In genomic region chr5:79773612-79774011, GRCh38 we compare ENCODE assay signal across 14 cellular contexts.
DNase-seq lines count a peak whose midpoint lies in the region; ATAC-seq and TF ChIP-seq lines count a peak whose summit lies in the region.
"Had no signal": no experiment of that assay in that cellular context is flagged by ENCODE, and none has a peak within 500 bp of the region (broad histone marks: within the 10 kb centered on the region; RNA-seq: fewer than 3 reads in every experiment).

No MANE protein-coding gene starts in this region.

- H3K36me3 Mint-ChIP-seq in MCF 10A (ENCODE audit: insufficient read depth, unreplicated experiment) (no peaks in the 10 kb centered on the region), nephron (ENCODE audit: low read depth) (peaks cover 30% of the 10 kb centered on the region)
- no peaks in the 10 kb centered on the region for H3K36me3 Mint-ChIP-seq in stimulated activated memory B cell treated with anti-CD40 and anti-IgM and Interleukin-4, amounts not matched to agents 10 μg/mL and 1 μg/mL and 100 μg/mL, for 72 hours

- H3K9me3 ChIP-seq in breast epithelium (peaks cover 0 to 6% of the 10 kb centered on the region in 2 donors), SJCRH30 (replicated peaks) (peaks cover 9% of the 10 kb centered on the region; the same call in 1 of the 2 replicates), smooth muscle cell (replicated peaks; ENCODE audit: low read depth) (no peaks in the 10 kb centered on the region)

- peak overlapping the region; percentile 81 for H3K4me2 ChIP-seq in smooth muscle cell

- H3K36me3 ChIP-seq in breast epithelium (no peaks in the 10 kb centered on the region), SJCRH30 (no peaks in the 10 kb centered on the region), smooth muscle cell (ENCODE audit: low read depth) (no peaks in the 10 kb centered on the region)

- 50% methylated on average over 4 of the region's 4 CpGs for WGBS in smooth muscle cell (ENCODE audit: low lambda C conversion rate)

- no peaks in the 10 kb centered on the region for H3K4me1 Mint-ChIP-seq in MCF 10A (ENCODE audit: insufficient read depth, unreplicated experiment)
- peaks cover 30% of the 10 kb centered on the region for H3K4me1 Mint-ChIP-seq in nephron
- no peaks in the 10 kb centered on the region for H3K4me1 Mint-ChIP-seq in stimulated activated memory B cell treated with anti-CD40 and anti-IgM and Interleukin-4, amounts not matched to agents 10 μg/mL and 1 μg/mL and 100 μg/mL, for 72 hours
- H3K4me1 Mint-ChIP-seq: B cell had no signal

- H2AFZ ChIP-seq in smooth muscle cell (ENCODE audit: low read depth): peak overlapping the region; percentile 52

- H3K79me2 ChIP-seq in smooth muscle cell (ENCODE audit: low read depth): no peaks in the 10 kb centered on the region

- CTCF ChIA-PET in MCF 10A (lab: Yijun Ruan, JAX): interaction anchor here (0.6 kb wide), 1 partner anchor 501 kb away, joined by 3 read pairs; no protein-coding TSS in a partner anchor

- intact Hi-C loops in breast epithelium (cut with DNase I; ENCODE audit: low total_unique reads) (no loop called here), MCF 10A (cut with micrococcal nuclease) (no loop called here)

- POLR2A ChIA-PET in MCF 10A (lab: Yijun Ruan, JAX): no interaction called here

- no peaks in the 10 kb centered on the region for H3K27me3 ChIP-seq in breast epithelium
- no peaks in the 10 kb centered on the region for H3K27me3 ChIP-seq in SJCRH30
- no peaks in the 10 kb centered on the region for H3K27me3 ChIP-seq in smooth muscle cell (ENCODE audit: low read depth)

- TF ChIP-seq CTCF in breast epithelium (IDR thresholded peaks at IDR 0.05) (no peak), MCF 10A (IDR thresholded peaks at IDR 0.05; ENCODE audit: unreplicated experiment) (no peak), nephron (IDR thresholded peaks at IDR 0.05; ENCODE audit: unreplicated experiment in 3 of 3) (no peak), smooth muscle cell (IDR thresholded peaks at IDR 0.05; ENCODE audit: borderline replicate concordance, insufficient read depth, poor library complexity, severe bottlenecking) (no peak), omental fat pad (IDR thresholded peaks at IDR 0.05) (no peak)

- no peaks in the 10 kb centered on the region for H3K4me1 ChIP-seq in breast epithelium
- no peaks in the 10 kb centered on the region; the same call in 1 of the 2 replicates for H3K4me1 ChIP-seq in SJCRH30
- H3K4me1 ChIP-seq in smooth muscle cell (ENCODE audit: low read depth): no peaks in the 10 kb centered on the region

- no peak overlapping the region for H3K9ac ChIP-seq in smooth muscle cell (ENCODE audit: low read depth)
- H3K9ac ChIP-seq: GM23248 had no signal

- no TSS peak for BruUV-seq in MCF 10A (replicated peaks; lab: Mats Ljungman, UMichigan)

- peak overlapping the region; percentile 31 to 61 for H3K27ac ChIP-seq in breast epithelium
- no peak overlapping the region for H3K27ac ChIP-seq in SJCRH30
- H3K27ac ChIP-seq in smooth muscle cell (ENCODE audit: low read depth): peak overlapping the region; percentile 66
- H3K27ac ChIP-seq: GM23248 had no signal

- H3K4me3 ChIP-seq in breast epithelium (peak overlapping the region in 2 of 3 donors; percentile 24 to 46), SJCRH30 (peak overlapping the region; percentile 45), smooth muscle cell (no peak overlapping the region)
- H3K4me3 ChIP-seq: GM23248 had no signal

- ATAC-seq in omental fat pad (ENCODE audit: low FRiP score): no peak
- ATAC-seq in stimulated activated memory B cell treated with anti-CD40 and anti-IgM and Interleukin-4, amounts not matched to agents 10 μg/mL and 1 μg/mL and 100 μg/mL, for 72 hours: no peak

- H3K4me3 Mint-ChIP-seq in MCF 10A (ENCODE audit: unreplicated experiment) (no peak overlapping the region), nephron (no peak overlapping the region)
- no peak overlapping the region for H3K4me3 Mint-ChIP-seq in stimulated activated memory B cell treated with anti-CD40 and anti-IgM and Interleukin-4, amounts not matched to agents 10 μg/mL and 1 μg/mL and 100 μg/mL, for 72 hours
- H3K4me3 Mint-ChIP-seq: B cell; CD4-positive, alpha-beta T cell had no signal

- H3K27ac Mint-ChIP-seq in MCF 10A (ENCODE audit: low read depth, unreplicated experiment) (no peak overlapping the region), nephron (peak overlapping the region; percentile 23 to 94 (median 93))
- no peak overlapping the region for H3K27ac Mint-ChIP-seq in stimulated activated memory B cell treated with anti-CD40 and anti-IgM and Interleukin-4, amounts not matched to agents 10 μg/mL and 1 μg/mL and 100 μg/mL, for 72 hours
- H3K27ac Mint-ChIP-seq: B cell; CD4-positive, alpha-beta T cell had no signal

- H3K9me3 Mint-ChIP-seq in MCF 10A (ENCODE audit: unreplicated experiment): no peaks in the 10 kb centered on the region
- H3K9me3 Mint-ChIP-seq in nephron: peaks cover 14% of the 10 kb centered on the region
- peaks cover 4% of the 10 kb centered on the region for H3K9me3 Mint-ChIP-seq in stimulated activated memory B cell treated with anti-CD40 and anti-IgM and Interleukin-4, amounts not matched to agents 10 μg/mL and 1 μg/mL and 100 μg/mL, for 72 hours

- TF ChIP-seq POLR2A in breast epithelium (IDR thresholded peaks at IDR 0.05): no peak

- no peaks in the 10 kb centered on the region for H3F3A ChIP-seq in smooth muscle cell (ENCODE audit: low read depth)

- DNase-seq in breast epithelium (ENCODE audit: low spot score in 2 of 2) (no peak), MCF 10A (ENCODE audit: unreplicated experiment) (no peak), SJCRH30 (no peak), smooth muscle cell (lab: John Stamatoyannopoulos, UW; ENCODE audit: unreplicated experiment) (no peak), omental fat pad (ENCODE audit: low spot score) (no peak)
- DNase-seq: C1 segment of cervical spinal cord; Calu3; CD4-positive, alpha-beta T cell; DMS 273 treated with DMSO at 0.1 percent for 48 hours; GM23248; H7 had no signal

- H4K20me1 ChIP-seq in smooth muscle cell (ENCODE audit: low read depth): no peaks in the 10 kb centered on the region

- H3K27me3 Mint-ChIP-seq in MCF 10A (ENCODE audit: insufficient read depth, unreplicated experiment) (no peaks in the 10 kb centered on the region), nephron (ENCODE audit: low read depth) (no peaks in the 10 kb centered on the region)
- peaks cover 8% of the 10 kb centered on the region for H3K27me3 Mint-ChIP-seq in stimulated activated memory B cell treated with anti-CD40 and anti-IgM and Interleukin-4, amounts not matched to agents 10 μg/mL and 1 μg/mL and 100 μg/mL, for 72 hours
- H3K27me3 Mint-ChIP-seq: CD4-positive, alpha-beta T cell had no signal

Comparison
In these comparisons a context has a peak if more than half of its experiments do, and no peak if none do; other contexts are left out.
1. H3K27ac Mint-ChIP-seq: peak in nephron (3 of 3); none in MCF 10A (single experiment) and stimulated activated memory B cell treated with anti-CD40 and anti-IgM and Interleukin-4, amounts not matched to agents 10 μg/mL and 1 μg/mL and 100 μg/mL, for 72 hours (single experiment).